Comparison of ENCODE assay signal across 1 cellular context in the genomic region with DNA sequence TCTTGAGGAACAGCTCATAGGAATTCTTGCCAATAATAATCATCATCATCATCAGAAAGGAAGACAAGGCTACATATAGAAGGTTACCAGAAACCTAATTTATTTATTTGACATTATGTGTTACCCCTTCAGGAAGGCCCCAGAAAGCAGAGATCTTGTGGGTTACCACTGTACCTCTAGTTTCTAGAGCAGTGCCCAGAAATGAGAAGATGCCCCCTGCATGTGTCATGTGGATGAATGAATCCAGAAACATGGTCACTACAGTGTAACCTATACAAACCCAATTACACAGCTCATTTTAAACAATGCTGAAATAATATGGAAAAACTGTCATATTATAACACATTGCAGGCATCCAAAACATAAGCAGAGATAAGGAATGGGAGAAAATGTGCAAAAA.
TF ChIP-seq lines count a peak whose summit lies in the region.

No MANE protein-coding gene starts in this region.

TF ChIP-seq in IMR-90, 13 proteins besides CTCF, POLR2A, EP300 and RAD21 (continued from another document):
- TF ChIP-seq USF2 (IDR thresholded peaks at IDR 0.05; ENCODE audit: low read depth, low read length) (no peak), NFE2L2 (IDR thresholded peaks at IDR 0.05; ENCODE audit: low read depth, low read length) (no peak), FOS (IDR thresholded peaks at IDR 0.05; ENCODE audit: low read depth, low read length) (no peak), CHD1 (IDR thresholded peaks at IDR 0.05; ENCODE audit: low read depth, low read length) (no peak), MAFK (IDR thresholded peaks at IDR 0.05; ENCODE audit: low read depth, low read length) (no peak), BHLHE40 (IDR thresholded peaks at IDR 0.05; ENCODE audit: low read depth, low read length) (no peak), RCOR1 (IDR thresholded peaks at IDR 0.05; ENCODE audit: insufficient replicate concordance, low read length) (no peak), SMC3 (IDR thresholded peaks at IDR 0.05; ENCODE audit: low read depth, low read length) (no peak), MAZ (IDR thresholded peaks at IDR 0.05; ENCODE audit: borderline replicate concordance, low read depth, low read length) (no peak), CEBPB (IDR thresholded peaks at IDR 0.05; ENCODE audit: low read depth, low read length) (no peak), ELK1 (IDR thresholded peaks at IDR 0.05; ENCODE audit: borderline replicate concordance, low read depth, low read length) (no peak)
